10 cellular contexts compared by ENCODE assay signal in the genomic region with DNA sequence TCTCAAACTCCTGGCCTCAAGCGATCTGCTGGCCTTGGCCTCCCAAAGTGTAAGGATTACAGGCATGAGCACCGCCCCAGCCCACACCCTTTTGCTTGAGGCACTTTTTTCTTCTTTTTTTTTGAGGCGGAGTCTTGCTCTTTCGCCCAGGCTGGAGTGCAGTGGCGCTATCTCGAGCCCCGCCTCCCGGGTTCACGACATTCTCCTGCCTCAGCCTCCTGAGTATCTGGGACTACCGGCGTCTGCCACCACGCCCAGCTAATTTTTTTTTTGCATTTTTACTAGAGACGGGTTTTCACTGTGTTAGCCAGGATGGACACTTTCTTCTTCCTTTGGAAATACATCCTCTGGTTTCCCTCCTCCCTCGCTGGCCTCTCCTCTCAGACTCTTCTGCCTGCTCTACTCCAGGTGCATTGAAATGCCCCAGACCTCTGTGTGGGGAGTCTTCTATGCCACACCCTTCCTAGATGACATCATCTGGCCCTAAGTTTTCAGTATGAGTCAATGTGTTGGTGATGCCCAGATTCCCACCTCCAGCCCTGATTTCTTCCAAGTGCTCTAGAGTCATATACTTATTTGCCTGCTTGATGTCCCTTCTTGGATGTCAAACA. TPM values are rescaled to one million over a fixed set of nuclear protein-coding genes. Genes with fewer than 3 reads are reported as not detected.
DNase-seq lines count a peak whose midpoint lies in the region; ATAC-seq, FAIRE-seq and TF ChIP-seq lines count a peak whose summit lies in the region.
"Had no signal": no experiment of that assay in that cellular context is flagged by ENCODE, and none has a peak within 500 bp of the region (broad histone marks: within the 10 kb centered on the region; RNA-seq: fewer than 3 reads in every experiment).

No MANE protein-coding gene starts in this region.

- TF ChIP-seq POLR2A in K562 (conservative IDR thresholded peaks at IDR 0.05) = peak; percentile 53; the same call in 1 of the 2 replicates

- H3K9me3 Mint-ChIP-seq in naive B cell = peaks cover 0 to 7% (median 5%) of the 10 kb centered on the region in 7 donors

- TF ChIP-seq EP300 in K562 (IDR thresholded peaks at IDR 0.05; ENCODE audit: low read length) = no peak

- no peaks in the 10 kb centered on the region; the same call in 2 of the 3 replicates for H3K36me3 ChIP-seq in K562 (ENCODE audit: control insufficient read depth, insufficient read depth, low read length)

- peak overlapping the region; percentile 74 for H2AFZ ChIP-seq in K562 (ENCODE audit: low read depth, low read length)

- peak; percentile 72 for FAIRE-seq in K562 (lab: Jason Lieb, UNC)

- CTCF ChIA-PET in K562 (lab: Yijun Ruan, JAX; ENCODE audit: low intra/inter-chr PET ratio) = no interaction called here

- H3K4me3 Mint-ChIP-seq in naive B cell = no peak overlapping the region

- H3K4me3 ChIP-seq in K562 = 0 out of 2 replicates have a peak overlapping the region, but pooled peaks have one; percentile 15

- no peak for TF ChIP-seq RAD21 in K562 (CRISPR knock-in tag; conservative IDR thresholded peaks at IDR 0.05 in 1 of 2, IDR thresholded peaks at IDR 0.05 in 1 of 2)

- peak overlapping the region; percentile 59 for H3K4me2 ChIP-seq in K562 (ENCODE audit: insufficient read depth, low read length)

- peak; percentile 89 for ATAC-seq in K562
- ATAC-seq in naive B cell (ENCODE audit: low read depth in 2 of 2) = no peak
- ATAC-seq in HG02884 (IDR thresholded peaks at IDR 0.05; ENCODE audit: unreplicated experiment) = no peak

- peak overlapping the region; percentile 47; the same call in 1 of the 3 replicates for H3K27ac ChIP-seq in K562 (ENCODE audit: extremely low read depth, low read depth, low read length)
- H3K27ac ChIP-seq: VCaP had no signal

- no peaks in the 10 kb centered on the region for H4K20me1 ChIP-seq in K562 (replicated peaks; ENCODE audit: control insufficient read depth, insufficient read depth, low read length)

- peak overlapping the region in 1 of 2 experiments; percentile 64; a peak in 1 of 4 replicates for H3K9ac ChIP-seq in K562 (ENCODE audit: insufficient read depth in 1 of 2, low read depth in 2 of 2, low read length in 2 of 2)

- no peaks in the 10 kb centered on the region for H3K9me1 ChIP-seq in K562 (ENCODE audit: control insufficient read depth, insufficient read depth, low read length)

- no peaks in the 10 kb centered on the region for H3K9me3 ChIP-seq in K562 (replicated peaks; ENCODE audit: control insufficient read depth, insufficient read depth, low read depth, low read length)

- H3K27me3 ChIP-seq in K562 (ENCODE audit: control insufficient read depth in 2 of 2, insufficient read depth in 2 of 2, low read length in 2 of 2) = no peaks in the 10 kb centered on the region

- no peaks in the 10 kb centered on the region for H3K27me3 Mint-ChIP-seq in naive B cell

- intact Hi-C loops in K562 (cut with micrococcal nuclease) = no loop called here

- peaks cover 0 to 18% of the 10 kb centered on the region in 2 experiments; a peak in 3 of 5 replicates for H3K4me1 ChIP-seq in K562 (replicated peaks in 1 of 2; ENCODE audit: control insufficient read depth in 2 of 2, insufficient read depth in 2 of 2, low read length in 2 of 2)

- in situ Hi-C loops in K562 (cut with MboI) = loop anchor here (25.0 kb wide), 1 partner anchor 351 kb away; the partner anchor contains the start of gene CBY2

- DNase-seq in Daoy (ENCODE audit: low read depth) = peak; percentile 60
- peak; percentile 70 for DNase-seq in M059J (ENCODE audit: low read depth)
- DNase-seq in K562 (ENCODE audit: extremely low read depth in 1 of 4, low spot score in 3 of 4) = peak; percentile 32 to 82 (median 38)
- no peak for DNase-seq in naive B cell
- no peak for DNase-seq in stimulated activated CD4-positive, alpha-beta T cell treated with anti-CD3 and anti-CD28 coated beads, Interleukin-2, amount 100 ng/mL, for 48 hours
- DNase-seq in NCI-H146 treated with DMSO at 0.1 percent for 48 hours (lab: John Stamatoyannopoulos, UW; ENCODE audit: unreplicated experiment) = no peak
- no peak for DNase-seq in stimulated activated CD4-positive, alpha-beta T cell treated with anti-CD3 and anti-CD28 coated beads, Interleukin-15, amount 100 ng/mL, for 24 hours
- DNase-seq: NCI-H1105 had no signal

- TF ChIP-seq CTCF in K562 (IDR thresholded peaks at IDR 0.05 in 2 of 3, conservative IDR thresholded peaks at IDR 0.05 in 1 of 3; ENCODE audit: insufficient read depth in 2 of 3, low read depth in 1 of 3, low read length in 3 of 3) = no peak

- peak overlapping the region in 5 of 6 donors; percentile 26 to 96 (median 53) for H3K27ac Mint-ChIP-seq in naive B cell

- peaks cover 15 to 48% of the 10 kb centered on the region in 2 donors for H3K36me3 Mint-ChIP-seq in naive B cell

- H3K79me2 ChIP-seq in K562 (ENCODE audit: control insufficient read depth, insufficient read depth, low read length) = no peaks in the 10 kb centered on the region

- BruUV-seq in K562 (replicated peaks; lab: Mats Ljungman, UMichigan) = no TSS peak

- POLR2A ChIA-PET in K562 (lab: Yijun Ruan, JAX) = interaction anchor here (1.0 to 2.2 kb wide), 2 partner anchors 20 to 159 kb away, joined by 3 to 15 read pairs; partner anchors contain the start of gene TPT1

- H3K4me1 Mint-ChIP-seq in naive B cell = peaks cover 17 to 25% (median 22%) of the 10 kb centered on the region in 3 donors

- whole genome bisulfite sequencing in K562 (ENCODE audit: insufficient coverage, low coverage, missing lambda C conversion rate) = 0% methylated on average over 13 of the region's 14 CpGs

TF ChIP-seq in K562, 482 proteins besides CTCF, POLR2A, EP300 and RAD21 (continues in another document):
- TF ChIP-seq, protein P1, sequence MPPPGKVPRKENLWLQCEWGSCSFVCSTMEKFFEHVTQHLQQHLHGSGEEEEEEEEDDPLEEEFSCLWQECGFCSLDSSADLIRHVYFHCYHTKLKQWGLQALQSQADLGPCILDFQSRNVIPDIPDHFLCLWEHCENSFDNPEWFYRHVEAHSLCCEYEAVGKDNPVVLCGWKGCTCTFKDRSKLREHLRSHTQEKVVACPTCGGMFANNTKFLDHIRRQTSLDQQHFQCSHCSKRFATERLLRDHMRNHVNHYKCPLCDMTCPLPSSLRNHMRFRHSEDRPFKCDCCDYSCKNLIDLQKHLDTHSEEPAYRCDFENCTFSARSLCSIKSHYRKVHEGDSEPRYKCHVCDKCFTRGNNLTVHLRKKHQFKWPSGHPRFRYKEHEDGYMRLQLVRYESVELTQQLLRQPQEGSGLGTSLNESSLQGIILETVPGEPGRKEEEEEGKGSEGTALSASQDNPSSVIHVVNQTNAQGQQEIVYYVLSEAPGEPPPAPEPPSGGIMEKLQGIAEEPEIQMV (tag; conservative IDR thresholded peaks at IDR 0.05; ENCODE audit: low read depth) = no peak
- no peak for TF ChIP-seq PHTF2 (CRISPR knock-in tag; IDR thresholded peaks at IDR 0.05)
- TF ChIP-seq RBM15 (IDR thresholded peaks at IDR 0.05; ENCODE audit: insufficient read depth, low read length) = no peak
- TF ChIP-seq ZC3H8 (IDR thresholded peaks at IDR 0.05) = no peak
- TF ChIP-seq TCF3 (CRISPR knock-in tag; IDR thresholded peaks at IDR 0.05) = no peak
- no peak for TF ChIP-seq FOXP1 (CRISPR knock-in tag; IDR thresholded peaks at IDR 0.05)
- peak; percentile 43; the same call in 1 of the 2 replicates for TF ChIP-seq SMARCA4 (IDR thresholded peaks at IDR 0.05)

RNA-seq across cellular contexts. Expression of gene TPT1, which starts 20.7 kb away (rescaled TPM):
- total RNA-seq in Daoy (2014; rRNA removed; shearing (Covaris generic)) = 1,431 and 1,984 TPM in 2 replicates
- 1,259 and 1,419 TPM in 2 replicates for total RNA-seq in M059J (2014; rRNA removed; shearing (Covaris generic))
- 149 and 287 TPM in 2 replicates for total RNA-seq in K562 (2011; cell fraction: chromatin; rRNA removed; ENCODE audit: low replicate concordance)
- total RNA-seq in K562 (2011; cell fraction: nucleolus; rRNA removed) = 162 and 165 TPM in 2 replicates
- total RNA-seq in K562 (2011; cell fraction: nucleoplasm; rRNA removed) = 289 and 732 TPM in 2 replicates
- 658 and 687 TPM in 2 replicates for total RNA-seq in K562 (2014; rRNA removed)
- total RNA-seq in K562 (2014; rRNA removed; fragmentation: Illumina TruSeq; extraction: Trizol) = 1,890 and 2,065 TPM in 2 replicates
- total RNA-seq in K562 (2015; rRNA removed; fragmentation: Illumina TruSeq; extraction: Trizol) = 1,896 and 1,906 TPM in 2 replicates
- total RNA-seq in K562 (2021) = 1,201 and 1,281 TPM in 2 replicates
- 2,188 and 2,403 TPM in 2 replicates for polyA plus RNA-seq in K562 (2011; rRNA removed)
- polyA plus RNA-seq in K562 (2011; cell fraction: cytosol; rRNA removed) = 605 and 1,162 TPM in 2 replicates
- polyA plus RNA-seq in K562 (2011; cell fraction: nucleus; rRNA removed) = 271 and 513 TPM in 2 replicates
- polyA plus RNA-seq in K562 (2012) = 2,006 and 3,546 TPM in 2 replicates
- polyA plus RNA-seq in K562 (2014; fragmentation: Illumina TruSeq; extraction: Trizol) = 2,213 and 2,508 TPM in 2 replicates
- polyA plus RNA-seq in K562 (2014; fragmentation: Nextera tagmentation; extraction: Ambion mirVana) = 100 to 1,000 TPM; 602 to 615 TPM
- polyA plus RNA-seq in K562 (2014; rRNA removed) = 1,757 and 1,784 TPM in 2 replicates
- 1,164 and 1,375 TPM in 2 replicates for polyA minus RNA-seq in K562 (2011; rRNA and poly(A)+ RNA removed)
- polyA minus RNA-seq in K562 (2011; cell fraction: cytosol; rRNA and poly(A)+ RNA removed) = 434 and 456 TPM in 2 replicates
- 125 and 222 TPM in 2 replicates for polyA minus RNA-seq in K562 (2011; cell fraction: nucleus; rRNA and poly(A)+ RNA removed)
- 1,000 to 10,000 TPM; 1,189 to 2,468 (median 2,211) TPM for polyA plus RNA-seq in naive B cell (ENCODE audit: low read depth in 6 of 6)

RNA-seq across cellular contexts. Expression of gene SLC25A30, which starts 56.5 kb away (rescaled TPM):
- total RNA-seq in Daoy (2014; rRNA removed; shearing (Covaris generic)) = 1.9 and 3.1 TPM in 2 replicates
- total RNA-seq in M059J (2014; rRNA removed; shearing (Covaris generic)) = 4.0 and 6.1 TPM in 2 replicates
- total RNA-seq in K562 (2011; cell fraction: chromatin; rRNA removed; ENCODE audit: low replicate concordance) = 3.4 and 5.5 TPM in 2 replicates
- 2.0 and 3.3 TPM in 2 replicates for total RNA-seq in K562 (2011; cell fraction: nucleolus; rRNA removed)
- total RNA-seq in K562 (2011; cell fraction: nucleoplasm; rRNA removed) = 4.3 and 5.3 TPM in 2 replicates
- total RNA-seq in K562 (2014; rRNA removed) = 2.0 and 3.6 TPM in 2 replicates
- 6.0 and 7.1 TPM in 2 replicates for total RNA-seq in K562 (2014; rRNA removed; fragmentation: Illumina TruSeq; extraction: Trizol)
- total RNA-seq in K562 (2015; rRNA removed; fragmentation: Illumina TruSeq; extraction: Trizol) = 5.2 and 5.6 TPM in 2 replicates
- 6.9 and 9.6 TPM in 2 replicates for total RNA-seq in K562 (2021)
- polyA plus RNA-seq in K562 (2011; rRNA removed) = 5.3 and 8.8 TPM in 2 replicates
- polyA plus RNA-seq in K562 (2011; cell fraction: cytosol; rRNA removed) = 2.4 and 7.4 TPM in 2 replicates
- 2.3 and 5.0 TPM in 2 replicates for polyA plus RNA-seq in K562 (2011; cell fraction: nucleus; rRNA removed)
- polyA plus RNA-seq in K562 (2012) = 4.1 and 5.2 TPM in 2 replicates
- polyA plus RNA-seq in K562 (2014; fragmentation: Illumina TruSeq; extraction: Trizol) = 9.3 and 11.1 TPM in 2 replicates
- 1 to 10 TPM; 1.1 to 1.6 TPM for polyA plus RNA-seq in K562 (2014; fragmentation: Nextera tagmentation; extraction: Ambion mirVana)
- 5.8 and 8.9 TPM in 2 replicates for polyA plus RNA-seq in K562 (2014; rRNA removed)
- polyA minus RNA-seq in K562 (2011; rRNA and poly(A)+ RNA removed) = 10.0 and 13.9 TPM in 2 replicates
- polyA minus RNA-seq in K562 (2011; cell fraction: cytosol; rRNA and poly(A)+ RNA removed) = 4.1 and 7.8 TPM in 2 replicates
- 0.94 and 4.9 TPM in 2 replicates for polyA minus RNA-seq in K562 (2011; cell fraction: nucleus; rRNA and poly(A)+ RNA removed)
- polyA plus RNA-seq in naive B cell (ENCODE audit: low read depth in 6 of 6) = 1 to 10 TPM in 5 of 6 donors, not detected in 1; 2.5 to 4.0 (median 3.1) TPM

Comparison
In these comparisons a context has a peak if more than half of its experiments do, and no peak if none do; other contexts are left out.
1. DNase-seq: peak in Daoy (single experiment), M059J (single experiment) and K562 (4 of 4); none in naive B cell (single experiment), stimulated activated CD4-positive, alpha-beta T cell treated with anti-CD3 and anti-CD28 coated beads, Interleukin-2, amount 100 ng/mL, for 48 hours (0 of 2), NCI-H146 treated with DMSO at 0.1 percent for 48 hours (single experiment) and stimulated activated CD4-positive, alpha-beta T cell treated with anti-CD3 and anti-CD28 coated beads, Interleukin-15, amount 100 ng/mL, for 24 hours (single experiment).